Comparison of ENCODE assay signal across 10 cellular contexts in genomic region chr19:57436392-57436791, GRCh38. TPM values are rescaled to one million over a fixed set of nuclear protein-coding genes. Genes with fewer than 3 reads are reported as not detected.
DNase-seq lines count a peak whose midpoint lies in the region; ATAC-seq and TF ChIP-seq lines count a peak whose summit lies in the region.
"Had no signal": no experiment of that assay in that cellular context is flagged by ENCODE, and none has a peak within 500 bp of the region (broad histone marks: within the 10 kb centered on the region; RNA-seq: fewer than 3 reads in every experiment).

No MANE protein-coding gene starts in this region.

- H3K4me3 ChIP-seq in WI38 (ENCODE audit: low read depth, low read length) (peak overlapping the region; percentile 89), skeletal muscle tissue (ENCODE audit: low read length in 3 of 3) (peak overlapping the region; percentile 83 to 93 (median 93))

- TF ChIP-seq CTCF in WI38 (IDR thresholded peaks at IDR 0.05; ENCODE audit: low read depth, low read length), result no peak

- peaks cover 0 to 2% (median 0%) of the 10 kb centered on the region in 3 donors for H3K9me3 ChIP-seq in skeletal muscle tissue (ENCODE audit: control insufficient read depth in 3 of 3, low read length in 3 of 3)

- peaks cover 54% of the 10 kb centered on the region for H3K36me3 Mint-ChIP-seq in T-helper 2 cell treated with Interferon-gamma antibody and Interleukin-4, amounts not matched to agents 5 μg/mL and 100 μg/mL, for 36 hours (ENCODE audit: low read depth)

- H3K4me3 Mint-ChIP-seq in T-helper 2 cell treated with Interferon-gamma antibody and Interleukin-4, amounts not matched to agents 5 μg/mL and 100 μg/mL, for 36 hours, result peak overlapping the region; percentile 86

- H3K36me3 ChIP-seq in skeletal muscle tissue (ENCODE audit: control insufficient read depth in 3 of 3, insufficient read depth in 3 of 3, low read length in 3 of 3), result peaks cover 6 to 10% (median 7%) of the 10 kb centered on the region in 3 donors

- no peaks in the 10 kb centered on the region for H3K27me3 Mint-ChIP-seq in T-helper 2 cell treated with Interferon-gamma antibody and Interleukin-4, amounts not matched to agents 5 μg/mL and 100 μg/mL, for 36 hours (ENCODE audit: low read depth)

- no peak for ATAC-seq in HG02884 (IDR thresholded peaks at IDR 0.05; ENCODE audit: unreplicated experiment)

- H3K27ac Mint-ChIP-seq in T-helper 2 cell treated with Interferon-gamma antibody and Interleukin-4, amounts not matched to agents 5 μg/mL and 100 μg/mL, for 36 hours, result peak overlapping the region; percentile 96

- peak overlapping the region in 2 of 3 donors; percentile 4 to 8 for H3K9ac ChIP-seq in skeletal muscle tissue (ENCODE audit: low read depth in 1 of 3, low read length in 3 of 3)

- DNase-seq in T-helper 2 cell treated with Interferon-gamma antibody and Interleukin-4, amounts not matched to agents 5 μg/mL and 100 μg/mL, for 36 hours (ENCODE audit: low spot score), result no peak
- DNase-seq in T-helper 2 cell (no peak), foreskin melanocyte (peak; percentile 65), medulla oblongata (ENCODE audit: extremely low spot score) (no peak), A172 (ENCODE audit: low spot score) (no peak)
- DNase-seq: ACHN, small intestine had no signal

- no peak overlapping the region for H3K27ac ChIP-seq in skeletal muscle tissue (ENCODE audit: low read depth, low read length)

- H3K4me1 ChIP-seq in skeletal muscle tissue (ENCODE audit: control insufficient read depth in 3 of 3, insufficient read depth in 3 of 3, low read length in 3 of 3), result peaks cover 12 to 20% (median 16%) of the 10 kb centered on the region in 3 donors

- peaks cover 54% of the 10 kb centered on the region for H3K9me3 Mint-ChIP-seq in T-helper 2 cell treated with Interferon-gamma antibody and Interleukin-4, amounts not matched to agents 5 μg/mL and 100 μg/mL, for 36 hours

- no peaks in the 10 kb centered on the region for H3K27me3 ChIP-seq in skeletal muscle tissue (ENCODE audit: control insufficient read depth in 3 of 3, insufficient read depth in 3 of 3, low read length in 3 of 3)

- H3K4me1 Mint-ChIP-seq in T-helper 2 cell treated with Interferon-gamma antibody and Interleukin-4, amounts not matched to agents 5 μg/mL and 100 μg/mL, for 36 hours (ENCODE audit: low read depth), result peaks cover 17% of the 10 kb centered on the region

RNA-seq across cellular contexts. Expression of gene ZNF749, which starts 1.3 kb away (rescaled TPM):
- total RNA-seq in skeletal muscle tissue, result 13.6 TPM
- total RNA-seq in A172 (2014; rRNA removed; shearing (Covaris generic)), result 15.1 and 24.4 TPM in 2 replicates

RNA-seq across cellular contexts. Expression of gene VN1R1, which starts 20.5 kb away (rescaled TPM):
- 1.0 TPM for total RNA-seq in skeletal muscle tissue
- 0.05 and 0.45 TPM in 2 replicates for total RNA-seq in A172 (2014; rRNA removed; shearing (Covaris generic))

RNA-seq across cellular contexts. Expression of gene ZNF17, which starts 25.4 kb away (rescaled TPM):
- 14.1 TPM for total RNA-seq in skeletal muscle tissue
- total RNA-seq in A172 (2014; rRNA removed; shearing (Covaris generic)), result 10.0 and 19.1 TPM in 2 replicates

RNA-seq across cellular contexts. Expression of gene ZNF772, which starts 41.0 kb away (rescaled TPM):
- 15.1 TPM for total RNA-seq in skeletal muscle tissue
- total RNA-seq in A172 (2014; rRNA removed; shearing (Covaris generic)), result 7.4 and 9.0 TPM in 2 replicates

RNA-seq across cellular contexts. Expression of gene ZNF548, which starts 46.7 kb away (rescaled TPM):
- 27.7 TPM for total RNA-seq in skeletal muscle tissue
- 22.2 and 30.7 TPM in 2 replicates for total RNA-seq in A172 (2014; rRNA removed; shearing (Covaris generic))
